27 cellular contexts compared by ENCODE assay signal in genomic region chr1:236532850-236533249, GRCh38. TPM values are rescaled to one million over a fixed set of nuclear protein-coding genes. Genes with fewer than 3 reads are reported as not detected.
A peak's percentile ranks its signal among the peaks of the same experiment; 100 is the strongest.
DNase-seq lines count a peak whose midpoint lies in the region; ATAC-seq, FAIRE-seq and TF ChIP-seq lines count a peak whose summit lies in the region.
"Had no signal": no experiment of that assay in that cellular context is flagged by ENCODE, and none has a peak within 500 bp of the region (broad histone marks: within the 10 kb centered on the region; RNA-seq: fewer than 3 reads in every experiment).

No MANE protein-coding gene starts in this region.

- no peaks in the 10 kb centered on the region for H3K9me3 Mint-ChIP-seq in activated naive CD4-positive, alpha-beta T cell treated with anti-CD3 and anti-CD28 coated beads, Interleukin-2, amount 10 ng/mL, durations not matched to agents 7 days and 5 days
- H3K9me3 Mint-ChIP-seq in Caco-2 (ENCODE audit: unreplicated experiment), result no peaks in the 10 kb centered on the region
- no peaks in the 10 kb centered on the region for H3K9me3 Mint-ChIP-seq in activated T-helper 1 cell treated with anti-CD3 and anti-CD28 coated beads, Interleukin-12 subunit alpha, Interleukin-12 subunit beta, Interleukin-2, Interleukin-4 antibody, amounts not matched to agents 30 ng/mL and 10 ng/mL and 1 ng/mL, durations not matched to agents 14 hours and 24 hours and 36 hours

- H3K18ac ChIP-seq in trophoblast cell (ENCODE audit: low read length), result no peak overlapping the region

- intact Hi-C loops in Caco-2 (cut with micrococcal nuclease; ENCODE audit: unreplicated experiment) (loop anchor here (10.0 kb wide), 1 partner anchor 248 kb away; the partner anchor contains the start of gene ERO1B), right lobe of liver (cut with DNase I) (no loop called here), kidney (cut with DNase I) (no loop called here)
- intact Hi-C loops in activated T-helper 1 cell treated with anti-CD3 and anti-CD28 coated beads, Interleukin-12 subunit alpha, Interleukin-12 subunit beta, Interleukin-2, Interleukin-4 antibody, amounts not matched to agents 30 ng/mL and 10 ng/mL and 1 ng/mL, durations not matched to agents 14 hours and 24 hours and 36 hours (cut with micrococcal nuclease), result no loop called here

- CTCF ChIA-PET in activated naive CD4-positive, alpha-beta T cell treated with anti-CD3 and anti-CD28 coated beads, Interleukin-2, amount 10 ng/mL, durations not matched to agents 7 days and 5 days (lab: Charles Lee), result interaction anchor here (0.6 kb wide), 1 partner anchor 48 kb away, joined by 3 read pairs; no protein-coding TSS in a partner anchor
- CTCF ChIA-PET in Caco-2 (lab: Charles Lee), result no interaction called here

- DNase-seq in activated naive CD4-positive, alpha-beta T cell treated with anti-CD3 and anti-CD28 coated beads, Interleukin-2, amount 10 ng/mL, durations not matched to agents 7 days and 5 days, result no peak
- DNase-seq in activated naive CD4-positive, alpha-beta T cell treated with Interleukin-2 at 50 U/mL for 16 hours, result no peak
- DNase-seq in Caco-2 (no peak), right lobe of liver (no peak), cerebellum (ENCODE audit: low spot score) (no peak), trophoblast cell (no peak), kidney (no peak)
- no peak for DNase-seq in activated T-helper 1 cell treated with anti-CD3 and anti-CD28 coated beads, Interleukin-12 subunit alpha, Interleukin-12 subunit beta, Interleukin-2, Interleukin-4 antibody, amounts not matched to agents 30 ng/mL and 10 ng/mL and 1 ng/mL, durations not matched to agents 14 hours and 24 hours and 36 hours (ENCODE audit: low spot score)
- DNase-seq: activated gamma-delta T cell; colonic mucosa; DMS79; GM23248; head of caudate nucleus; left lung; mucosa of descending colon; NCI-H146; NCI-H2171; NCI-H524 treated with DMSO at 0.1 percent for 48 hours; psoas muscle; RPMI8226; stimulated activated CD4-positive, alpha-beta T cell treated with anti-CD3 and anti-CD28 coated beads, Interleukin-2, amount 100 ng/mL, for 48 hours; upper lobe of right lung had no signal

- no peak overlapping the region for H2BK5ac ChIP-seq in trophoblast cell (ENCODE audit: low read depth, low read length, poor library complexity)

- H3K9me3 ChIP-seq in Caco-2 (no peaks in the 10 kb centered on the region), right lobe of liver (no peaks in the 10 kb centered on the region), trophoblast cell (ENCODE audit: insufficient read depth, low read depth, low read length) (no peaks in the 10 kb centered on the region), kidney (ENCODE audit: control insufficient read depth in 1 of 2, low read length in 2 of 2) (no peaks in the 10 kb centered on the region)
- H3K9me3 ChIP-seq: colonic mucosa, left lung, mucosa of descending colon, neutrophil, psoas muscle, upper lobe of right lung had no signal

- H3K4me2 ChIP-seq in trophoblast cell (ENCODE audit: low read length), result no peak overlapping the region
- H3K4me2 ChIP-seq: smooth muscle cell had no signal

- H3K27me3 Mint-ChIP-seq in activated naive CD4-positive, alpha-beta T cell treated with anti-CD3 and anti-CD28 coated beads, Interleukin-2, amount 10 ng/mL, durations not matched to agents 7 days and 5 days, result no peaks in the 10 kb centered on the region
- H3K27me3 Mint-ChIP-seq in Caco-2 (ENCODE audit: insufficient read depth, unreplicated experiment), result no peaks in the 10 kb centered on the region
- H3K27me3 Mint-ChIP-seq in activated T-helper 1 cell treated with anti-CD3 and anti-CD28 coated beads, Interleukin-12 subunit alpha, Interleukin-12 subunit beta, Interleukin-2, Interleukin-4 antibody, amounts not matched to agents 30 ng/mL and 10 ng/mL and 1 ng/mL, durations not matched to agents 14 hours and 24 hours and 36 hours (ENCODE audit: insufficient read depth), result no peaks in the 10 kb centered on the region

- H3K4me3 ChIP-seq in Caco-2 (ENCODE audit: low read depth, low read length) (no peak overlapping the region), right lobe of liver (no peak overlapping the region), trophoblast cell (ENCODE audit: low read depth, low read length) (no peak overlapping the region), kidney (ENCODE audit: low read length in 2 of 2) (no peak overlapping the region)
- H3K4me3 ChIP-seq: colonic mucosa, GM23248, left lung, mucosa of descending colon, psoas muscle, smooth muscle cell, upper lobe of right lung had no signal

- no peak overlapping the region for H4K8ac ChIP-seq in trophoblast cell (ENCODE audit: low read depth, low read length)

- no peak overlapping the region for H2AFZ ChIP-seq in trophoblast cell (ENCODE audit: insufficient read depth, low read length, poor library complexity)
- H2AFZ ChIP-seq: GM23248 had no signal

- H3K9ac ChIP-seq in trophoblast cell (ENCODE audit: low read length) (no peak overlapping the region), kidney (ENCODE audit: low read length in 2 of 2) (no peak overlapping the region)
- H3K9ac ChIP-seq: GM23248 had no signal

- no peak overlapping the region for H2BK12ac ChIP-seq in trophoblast cell (ENCODE audit: low read length)

- no peak overlapping the region for H3K4me3 Mint-ChIP-seq in activated naive CD4-positive, alpha-beta T cell treated with anti-CD3 and anti-CD28 coated beads, Interleukin-2, amount 10 ng/mL, durations not matched to agents 7 days and 5 days
- no peak overlapping the region for H3K4me3 Mint-ChIP-seq in Caco-2 (ENCODE audit: unreplicated experiment)
- no peak overlapping the region for H3K4me3 Mint-ChIP-seq in activated T-helper 1 cell treated with anti-CD3 and anti-CD28 coated beads, Interleukin-12 subunit alpha, Interleukin-12 subunit beta, Interleukin-2, Interleukin-4 antibody, amounts not matched to agents 30 ng/mL and 10 ng/mL and 1 ng/mL, durations not matched to agents 14 hours and 24 hours and 36 hours

- H3K27ac ChIP-seq in right lobe of liver (no peak overlapping the region), trophoblast cell (ENCODE audit: low read depth, low read length) (no peak overlapping the region), kidney (ENCODE audit: low read depth in 2 of 2, low read length in 2 of 2) (no peak overlapping the region)
- H3K27ac ChIP-seq: GM23248, left lung, neutrophil, psoas muscle, upper lobe of right lung had no signal

- H3K27me3 ChIP-seq in Caco-2 (replicated peaks; ENCODE audit: control insufficient read depth, insufficient read depth, low read length) (no peaks in the 10 kb centered on the region), right lobe of liver (no peaks in the 10 kb centered on the region), trophoblast cell (ENCODE audit: insufficient read depth, low read length) (no peaks in the 10 kb centered on the region)
- H3K27me3 ChIP-seq: colonic mucosa, left lung, neutrophil, upper lobe of right lung had no signal

- peak overlapping the region; percentile 15 for H3K27ac Mint-ChIP-seq in activated naive CD4-positive, alpha-beta T cell treated with anti-CD3 and anti-CD28 coated beads, Interleukin-2, amount 10 ng/mL, durations not matched to agents 7 days and 5 days
- peak overlapping the region; percentile 20 for H3K27ac Mint-ChIP-seq in Caco-2 (ENCODE audit: unreplicated experiment)
- peak overlapping the region; percentile 65 for H3K27ac Mint-ChIP-seq in activated T-helper 1 cell treated with anti-CD3 and anti-CD28 coated beads, Interleukin-12 subunit alpha, Interleukin-12 subunit beta, Interleukin-2, Interleukin-4 antibody, amounts not matched to agents 30 ng/mL and 10 ng/mL and 1 ng/mL, durations not matched to agents 14 hours and 24 hours and 36 hours

- FAIRE-seq in kidney (lab: Jason Lieb, UNC), result no peak
- FAIRE-seq: endometrium, GM12891, TTC549 had no signal

- TF ChIP-seq CTCF in Caco-2 (IDR thresholded peaks at IDR 0.05; ENCODE audit: insufficient read depth in 1 of 2, low read depth in 1 of 2, low read length in 1 of 2, severe bottlenecking in 1 of 2, unreplicated experiment in 1 of 2) (no peak), right lobe of liver (IDR thresholded peaks at IDR 0.05) (no peak), kidney (IDR thresholded peaks at IDR 0.05; ENCODE audit: borderline replicate concordance, extremely low read depth, insufficient read depth) (no peak)

- H3K36me3 Mint-ChIP-seq in activated naive CD4-positive, alpha-beta T cell treated with anti-CD3 and anti-CD28 coated beads, Interleukin-2, amount 10 ng/mL, durations not matched to agents 7 days and 5 days, result peaks cover 44% of the 10 kb centered on the region
- H3K36me3 Mint-ChIP-seq in Caco-2 (ENCODE audit: insufficient read depth, unreplicated experiment), result peaks cover 39% of the 10 kb centered on the region
- peaks cover 40% of the 10 kb centered on the region for H3K36me3 Mint-ChIP-seq in activated T-helper 1 cell treated with anti-CD3 and anti-CD28 coated beads, Interleukin-12 subunit alpha, Interleukin-12 subunit beta, Interleukin-2, Interleukin-4 antibody, amounts not matched to agents 30 ng/mL and 10 ng/mL and 1 ng/mL, durations not matched to agents 14 hours and 24 hours and 36 hours (ENCODE audit: low read depth)

- no peak overlapping the region for H2AK5ac ChIP-seq in trophoblast cell (ENCODE audit: low read length)

- H3K79me1 ChIP-seq in trophoblast cell (ENCODE audit: low read length), result no peaks in the 10 kb centered on the region

- no peak overlapping the region for H3K23ac ChIP-seq in trophoblast cell (ENCODE audit: low read length)

- H3K4ac ChIP-seq in trophoblast cell (ENCODE audit: low read depth, low read length), result no peak overlapping the region

- ATAC-seq in right lobe of liver, result peak; percentile 51 to 66 (median 58)
- ATAC-seq: left lung, mucosa of descending colon, psoas muscle, upper lobe of right lung had no signal

- H3K36me3 ChIP-seq in Caco-2 (ENCODE audit: control insufficient read depth, insufficient read depth, low read length), result no peaks in the 10 kb centered on the region
- peaks cover 0 to 13% (median 0%) of the 10 kb centered on the region in 4 donors for H3K36me3 ChIP-seq in right lobe of liver
- H3K36me3 ChIP-seq in trophoblast cell (ENCODE audit: control insufficient read depth in 1 of 2, insufficient read depth in 2 of 2, low read length in 2 of 2), result no peaks in the 10 kb centered on the region
- H3K36me3 ChIP-seq in kidney (ENCODE audit: control insufficient read depth in 1 of 2, insufficient read depth in 2 of 2, low read length in 2 of 2), result peaks cover 0 to 6% of the 10 kb centered on the region in 2 donors
- H3K36me3 ChIP-seq: colonic mucosa had no signal

- peaks cover 40% of the 10 kb centered on the region for H3K4me1 Mint-ChIP-seq in activated naive CD4-positive, alpha-beta T cell treated with anti-CD3 and anti-CD28 coated beads, Interleukin-2, amount 10 ng/mL, durations not matched to agents 7 days and 5 days
- peaks cover 13% of the 10 kb centered on the region for H3K4me1 Mint-ChIP-seq in Caco-2 (ENCODE audit: low read depth, unreplicated experiment)
- peaks cover 40% of the 10 kb centered on the region for H3K4me1 Mint-ChIP-seq in activated T-helper 1 cell treated with anti-CD3 and anti-CD28 coated beads, Interleukin-12 subunit alpha, Interleukin-12 subunit beta, Interleukin-2, Interleukin-4 antibody, amounts not matched to agents 30 ng/mL and 10 ng/mL and 1 ng/mL, durations not matched to agents 14 hours and 24 hours and 36 hours (ENCODE audit: low read depth)

- POLR2A ChIA-PET in Caco-2 (lab: Charles Lee), result no interaction called here

- BruUV-seq in Caco-2 (replicated peaks; lab: Mats Ljungman, UMichigan), result TSS peak; percentile 23

- H3K4me1 ChIP-seq in Caco-2, result peaks cover 14% of the 10 kb centered on the region; the same call in 1 of the 2 replicates
- peaks cover 0 to 29% (median 14%) of the 10 kb centered on the region in 4 donors for H3K4me1 ChIP-seq in right lobe of liver
- H3K4me1 ChIP-seq in trophoblast cell (ENCODE audit: control insufficient read depth in 1 of 2, insufficient read depth in 2 of 2, low read length in 2 of 2), result peaks cover 0 to 10% of the 10 kb centered on the region in 2 experiments
- peaks cover 0 to 2% of the 10 kb centered on the region in 2 donors for H3K4me1 ChIP-seq in kidney (ENCODE audit: control insufficient read depth in 1 of 2, insufficient read depth in 1 of 2, low read depth in 1 of 2, low read length in 2 of 2)

- no peak for TF ChIP-seq POLR2A in right lobe of liver (IDR thresholded peaks at IDR 0.05)

- no peak overlapping the region for H2BK120ac ChIP-seq in trophoblast cell (ENCODE audit: insufficient read depth, low read length, poor library complexity)

- WGBS in right lobe of liver (ENCODE audit: insufficient coverage, low coverage, low lambda C conversion rate, missing lambda C conversion rate), result 30% methylated on average over 4 of the region's 4 CpGs
- WGBS in trophoblast cell (ENCODE audit: extremely low coverage, insufficient coverage, insufficient read length), result no CpG with 5 or more reads among the region's 4 CpGs

- H4K12ac ChIP-seq in trophoblast cell (ENCODE audit: low read depth, low read length), result no peak overlapping the region

- no peak overlapping the region for H4K91ac ChIP-seq in trophoblast cell (ENCODE audit: low read depth, low read length)

- H3K79me2 ChIP-seq in trophoblast cell (ENCODE audit: control insufficient read depth, insufficient read depth, low read length, poor library complexity), result no peaks in the 10 kb centered on the region

- H3K14ac ChIP-seq in trophoblast cell (ENCODE audit: low read length), result no peak overlapping the region

RNA-seq across cellular contexts. Expression of gene LGALS8, which starts 9.1 kb away (rescaled TPM):
- 67.4 and 72.3 TPM in 2 replicates for total RNA-seq in Caco-2 (2022)
- 56.6 and 66.2 TPM in 2 replicates for total RNA-seq in activated T-helper 1 cell treated with anti-CD3 and anti-CD28 coated beads, Interleukin-12 subunit alpha, Interleukin-12 subunit beta, Interleukin-2, Interleukin-4 antibody, amounts not matched to agents 30 ng/mL and 10 ng/mL and 1 ng/mL, durations not matched to agents 14 hours and 24 hours and 36 hours
- 10 to 100 TPM; 30.4 to 69.3 (median 42.3) TPM for total RNA-seq in right lobe of liver
- 69.0 TPM for total RNA-seq in cerebellum
- 27.6 and 27.8 TPM in 2 replicates for polyA plus RNA-seq in trophoblast cell (2013)
- total RNA-seq in kidney, result 53.3 TPM
- 17.6 TPM for polyA plus RNA-seq in kidney (ENCODE audit: insufficient read depth, low read depth, low replicate concordance)

Comparison
In these comparisons a context has a peak if more than half of its experiments do, and no peak if none do; other contexts are left out.
1. H3K27ac Mint-ChIP-seq: peak in every context shown above with its lines; median percentile 65 in activated T-helper 1 cell treated with anti-CD3 and anti-CD28 coated beads, Interleukin-12 subunit alpha, Interleukin-12 subunit beta, Interleukin-2, Interleukin-4 antibody, amounts not matched to agents 30 ng/mL and 10 ng/mL and 1 ng/mL, durations not matched to agents 14 hours and 24 hours and 36 hours; 20 in Caco-2; 15 in activated naive CD4-positive, alpha-beta T cell treated with anti-CD3 and anti-CD28 coated beads, Interleukin-2, amount 10 ng/mL, durations not matched to agents 7 days and 5 days.